17 cellular contexts compared by ENCODE assay signal in genomic region chr1:176448340-176448739, GRCh38. TPM values are rescaled to one million over a fixed set of nuclear protein-coding genes. Genes with fewer than 3 reads are reported as not detected.
DNase-seq lines count a peak whose midpoint lies in the region; ATAC-seq and TF ChIP-seq lines count a peak whose summit lies in the region.
"Had no signal": no experiment of that assay in that cellular context is flagged by ENCODE, and none has a peak within 500 bp of the region (broad histone marks: within the 10 kb centered on the region; RNA-seq: fewer than 3 reads in every experiment).

No MANE protein-coding gene starts in this region.

- no peak for TF ChIP-seq CTCF in RWPE2 (IDR thresholded peaks at IDR 0.05; ENCODE audit: poor library complexity, severe bottlenecking)
- TF ChIP-seq CTCF in foreskin keratinocyte (conservative IDR thresholded peaks at IDR 0.05): no peak

- H3K27ac ChIP-seq in RWPE2 (ENCODE audit: poor library complexity, severe bottlenecking) (no peak overlapping the region), foreskin keratinocyte (peak overlapping the region; percentile 69)
- H3K27ac ChIP-seq: BLaER1 had no signal

- no peaks in the 10 kb centered on the region for H3K27me3 ChIP-seq in RWPE2 (ENCODE audit: insufficient read depth, poor library complexity, severe bottlenecking)
- H3K27me3 ChIP-seq in foreskin keratinocyte: no peaks in the 10 kb centered on the region
- H3K27me3 ChIP-seq: BLaER1 had no signal

- ATAC-seq in RWPE2 (ENCODE audit: low read depth) (peak; percentile 81), foreskin keratinocyte (peak; percentile 98), HG03025 (IDR thresholded peaks at IDR 0.05; ENCODE audit: low FRiP score, unreplicated experiment) (no peak), GM21723 (IDR thresholded peaks at IDR 0.05; ENCODE audit: unreplicated experiment) (no peak)

- DNase-seq in NCI-H2171 treated with DMSO at 0.1 percent for 48 hours (lab: John Stamatoyannopoulos, UW): peak; percentile 67
- no peak for DNase-seq in NCI-H2171 (lab: John Stamatoyannopoulos, UW)
- DNase-seq in NCI-H1105 (lab: John Stamatoyannopoulos, UW): peak; percentile 13
- no peak for DNase-seq in RWPE2 (ENCODE audit: low spot score)
- DNase-seq in foreskin keratinocyte: peak; percentile 85 to 94
- DNase-seq in iPS-NIHi7 (ENCODE audit: extremely low spot score): no peak
- DNase-seq: 8988T; AML-193; Calu3; CD4-positive, CD25-positive, alpha-beta regulatory T cell; DMS 273 treated with DMSO at 0.1 percent for 48 hours; DMS79 treated with DMSO at 0.1 percent for 48 hours; EL had no signal

- no peaks in the 10 kb centered on the region for H3K4me1 ChIP-seq in RWPE2 (ENCODE audit: insufficient read depth, poor library complexity, severe bottlenecking)
- peaks cover 19% of the 10 kb centered on the region for H3K4me1 ChIP-seq in foreskin keratinocyte
- H3K4me1 ChIP-seq: BLaER1, HAP-1 had no signal

- H3K36me3 ChIP-seq in RWPE2 (ENCODE audit: low read depth): no peaks in the 10 kb centered on the region
- H3K36me3 ChIP-seq: BLaER1, HAP-1 had no signal

- no peak overlapping the region for H3K4me3 ChIP-seq in RWPE2 (ENCODE audit: severe bottlenecking)
- H3K4me3 ChIP-seq: BLaER1, HAP-1 had no signal

- no peaks in the 10 kb centered on the region for H3K9me3 ChIP-seq in RWPE2 (ENCODE audit: severe bottlenecking)
- H3K9me3 ChIP-seq: BLaER1, HAP-1 had no signal

RNA-seq across cellular contexts. Expression of gene PAPPA2, which starts 14.6 kb away (rescaled TPM):
- total RNA-seq in foreskin keratinocyte: 0.21 and 2.8 TPM in 2 replicates
- 0.02 and 0.32 TPM in 2 replicates for polyA plus RNA-seq in foreskin keratinocyte

Comparison
In these comparisons a context has a peak if more than half of its experiments do, and no peak if none do; other contexts are left out.
1. DNase-seq: peak in NCI-H2171 treated with DMSO at 0.1 percent for 48 hours (single experiment), NCI-H1105 (single experiment) and foreskin keratinocyte (2 of 2); none in NCI-H2171 (single experiment), RWPE2 (single experiment) and iPS-NIHi7 (single experiment).
2. ATAC-seq: peak in RWPE2 (single experiment) and foreskin keratinocyte (single experiment); none in HG03025 (single experiment) and GM21723 (single experiment).